ENCODE assay signal across 11 cellular contexts in genomic region chr1:9716404-9717192, GRCh38.
DNase-seq lines count a peak whose midpoint lies in the region; ATAC-seq and TF ChIP-seq lines count a peak whose summit lies in the region.
"Had no signal": no experiment of that assay in that cellular context is flagged by ENCODE, and none has a peak within 500 bp of the region (broad histone marks: within the 10 kb centered on the region; RNA-seq: fewer than 3 reads in every experiment).

No MANE protein-coding gene starts in this region.

- no peak for DNase-seq in CD4-positive, alpha-beta T cell
- DNase-seq in Jurkat, Clone E6-1 (ENCODE audit: low read depth, low spot score) = no peak
- DNase-seq in caudate nucleus (lab: John Stamatoyannopoulos, UW) (peak in 1 of 61 donors; percentile 43), neuronal stem cell (ENCODE audit: low spot score) (no peak), DMS153 treated with DMSO at 0.1 percent for 48 hours (lab: John Stamatoyannopoulos, UW; ENCODE audit: unreplicated experiment) (no peak), GM13976 (ENCODE audit: low spot score) (no peak), DMS114 treated with DMSO at 0.1 percent for 48 hours (lab: John Stamatoyannopoulos, UW; ENCODE audit: unreplicated experiment) (no peak)
- DNase-seq: Calu3, NCI-H1436 treated with DMSO at 0.1 percent for 48 hours, trophoblast cell had no signal

- peak overlapping the region; percentile 88 for H3K4me3 Mint-ChIP-seq in CD4-positive, alpha-beta T cell

- peak overlapping the region; percentile 21 for H3K9ac ChIP-seq in neuronal stem cell (ENCODE audit: low read depth, low read length, poor library complexity)

- no peak overlapping the region for H2BK12ac ChIP-seq in neuronal stem cell (ENCODE audit: low read length)

- H3K9me3 ChIP-seq in CD4-positive, alpha-beta T cell (ENCODE audit: control insufficient read depth, low read length) = no peaks in the 10 kb centered on the region
- no peaks in the 10 kb centered on the region for H3K9me3 ChIP-seq in neuronal stem cell (replicated peaks in 1 of 2; ENCODE audit: control insufficient read depth in 2 of 2, insufficient read depth in 1 of 2, low read depth in 1 of 2, low read length in 2 of 2)

- H2BK5ac ChIP-seq in neuronal stem cell (ENCODE audit: low read length) = peak overlapping the region; percentile 87

- H3K4me3 ChIP-seq in Jurkat, Clone E6-1 (ENCODE audit: low read length) = peak overlapping the region; percentile 65
- H3K4me3 ChIP-seq in neuronal stem cell (ENCODE audit: low read length in 2 of 2) = no peak overlapping the region

- CTCF ChIA-PET in CD4-positive, alpha-beta T cell (lab: Charles Lee) = interaction anchor here (1.2 to 4.1 kb wide), 5 partner anchors 10 to 101 kb away, joined by 3 to 51 read pairs (median 5); partner anchors contain the start of gene PIK3CD

- no peak for TF ChIP-seq CTCF in CD4-positive, alpha-beta T cell (IDR thresholded peaks at IDR 0.05)
- no peak for TF ChIP-seq CTCF in GM13976 (IDR thresholded peaks at IDR 0.05; ENCODE audit: borderline replicate concordance, control extremely low read depth, extremely low read depth, insufficient read depth, missing control alignments)

- H3K4me2 ChIP-seq in neuronal stem cell (ENCODE audit: insufficient read depth, low read length, poor library complexity, severe bottlenecking) = no peak overlapping the region

- H3K18ac ChIP-seq in neuronal stem cell (ENCODE audit: low read length) = peak overlapping the region; percentile 71

- H3K27ac ChIP-seq in CD4-positive, alpha-beta T cell (ENCODE audit: low read depth, low read length) = peak overlapping the region; percentile 89
- H3K27ac ChIP-seq in caudate nucleus (ENCODE audit: low read depth, low read length) (peak overlapping the region; percentile 9), neuronal stem cell (replicated peaks; ENCODE audit: low read length) (no peak overlapping the region)

- H3K4ac ChIP-seq in neuronal stem cell (ENCODE audit: low read length) = peak overlapping the region; percentile 14

- peak overlapping the region; percentile 81 for H2AK5ac ChIP-seq in neuronal stem cell (ENCODE audit: low read depth, low read length)

- no peaks in the 10 kb centered on the region for H3K9me3 Mint-ChIP-seq in CD4-positive, alpha-beta T cell

- H3K79me1 ChIP-seq in neuronal stem cell (ENCODE audit: low read depth, low read length) = no peaks in the 10 kb centered on the region

- no peaks in the 10 kb centered on the region for H3K27me3 ChIP-seq in CD4-positive, alpha-beta T cell (ENCODE audit: control insufficient read depth, insufficient read depth, low read length)
- H3K27me3 ChIP-seq in neuronal stem cell (ENCODE audit: control insufficient read depth in 3 of 3, insufficient read depth in 3 of 3, low read depth in 1 of 3, low read length in 3 of 3) = no peaks in the 10 kb centered on the region

- H4K91ac ChIP-seq in neuronal stem cell (ENCODE audit: low read depth, low read length, poor library complexity) = no peak overlapping the region

- H2BK15ac ChIP-seq in neuronal stem cell (ENCODE audit: low read length) = peak overlapping the region; percentile 64

- H3K23ac ChIP-seq in neuronal stem cell (ENCODE audit: low read depth, low read length, poor library complexity) = peak overlapping the region; percentile 86

- POLR2A ChIA-PET in CD4-positive, alpha-beta T cell (lab: Charles Lee) = interaction anchor here (0.7 to 11.0 kb wide), 20 partner anchors 11 to 194 kb away, joined by 3 to 228 read pairs (median 7); partner anchors contain the start of genes CTNNBIP1 and PIK3CD

- H3K4me1 ChIP-seq in neuronal stem cell (ENCODE audit: control insufficient read depth in 2 of 2, insufficient read depth in 1 of 2, low read depth in 1 of 2, low read length in 2 of 2) = peaks cover 4 to 5% of the 10 kb centered on the region in 2 donors

- H2BK120ac ChIP-seq in neuronal stem cell (ENCODE audit: low read depth, low read length) = no peak overlapping the region

- peak overlapping the region; percentile 82 for H3K14ac ChIP-seq in neuronal stem cell (ENCODE audit: low read length)

- no peaks in the 10 kb centered on the region for H3K36me3 ChIP-seq in neuronal stem cell (replicated peaks in 1 of 2; ENCODE audit: control insufficient read depth in 2 of 2, insufficient read depth in 2 of 2, low read length in 2 of 2)

- peaks cover 52% of the 10 kb centered on the region for H3K4me1 Mint-ChIP-seq in CD4-positive, alpha-beta T cell (ENCODE audit: low read depth)

- ATAC-seq in CD4-positive, alpha-beta T cell (ENCODE audit: poor library complexity) = no peak
- ATAC-seq in GM18861 (IDR thresholded peaks at IDR 0.05; ENCODE audit: unreplicated experiment) = no peak

- peaks cover 75% of the 10 kb centered on the region for H3K36me3 Mint-ChIP-seq in CD4-positive, alpha-beta T cell (ENCODE audit: low read depth)

- H4K8ac ChIP-seq in neuronal stem cell (ENCODE audit: low read depth, low read length) = no peak overlapping the region

- peak overlapping the region; percentile 96 for H3K27ac Mint-ChIP-seq in CD4-positive, alpha-beta T cell

- WGBS in neuronal stem cell (ENCODE audit: extremely low coverage in 2 of 2, insufficient read length in 2 of 2, insufficient replicate concordance in 1 of 2), 2 donors = no CpG with 5 or more reads among the region's 29 CpGs

- H3K27me3 Mint-ChIP-seq in CD4-positive, alpha-beta T cell = no peaks in the 10 kb centered on the region

- intact Hi-C loops in CD4-positive, alpha-beta T cell (cut with DNase I, micrococcal nuclease) = loop anchor here (1.0 to 5.0 kb wide), 6 partner anchors 12 to 90 kb away; partner anchors contain the start of gene PIK3CD (in 1 of the 2)

- in situ Hi-C loops in GM13976 (cut with MboI; ENCODE audit: low sequenced_read_pairs, unreplicated experiment) = no loop called here

- H2AFZ ChIP-seq in neuronal stem cell (ENCODE audit: low read length) = peak overlapping the region; percentile 90
